In the genomic region with DNA sequence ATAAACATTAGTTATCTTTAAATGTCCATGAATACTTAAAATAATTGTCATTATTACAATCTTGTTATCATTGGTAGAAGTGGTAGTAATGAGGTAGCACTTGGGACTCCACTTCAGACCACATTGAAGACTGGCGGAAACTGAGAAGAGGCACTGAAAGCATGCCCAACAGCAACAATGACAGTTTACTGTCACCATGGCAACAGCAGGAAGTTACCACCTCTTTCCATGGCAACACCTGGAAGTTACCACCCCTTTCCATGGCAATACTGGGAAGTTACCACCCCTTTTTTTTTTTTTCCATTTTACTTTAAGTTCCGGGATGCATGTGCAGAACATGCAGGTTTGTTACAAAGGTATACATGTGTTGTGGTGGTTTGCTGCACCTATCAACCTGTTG, we compare ENCODE assay signal across 28 cellular contexts.
"Had no signal": no experiment of that assay in that cellular context is flagged by ENCODE, and none has a peak within 500 bp of the region (broad histone marks: within the 10 kb centered on the region; RNA-seq: fewer than 3 reads in every experiment).

No MANE protein-coding gene starts in this region.

- H3K27me3 ChIP-seq: hepatocyte, left lung, neural progenitor cell, neutrophil, ovary, right atrium auricular region, stomach, testis, tibial artery, upper lobe of right lung had no signal

- H3K9ac ChIP-seq: neural progenitor cell had no signal

- H3K9me3 ChIP-seq: neutrophil, ovary, right atrium auricular region, testis, tibial artery, upper lobe of right lung had no signal

- H3K4me3 ChIP-seq: hepatocyte, left lung, lower lobe of right lung, neural progenitor cell, ovary, right atrium auricular region, skin epidermis, stomach, testis, tibial artery, upper lobe of right lung had no signal

- H2AFZ ChIP-seq: hepatocyte, neural progenitor cell had no signal

- ATAC-seq: left cardiac atrium; left lung; lower lobe of right lung; natural killer cell; sciatic nerve; stimulated activated naive B cell treated with anti-CD40 and anti-IgM and Interleukin-4, amounts not matched to agents 10 μg/mL and 1 μg/mL and 100 μg/mL, for 72 hours; stimulated activated naive CD8-positive, alpha-beta T cell treated with anti-CD3 and anti-CD28 coated beads, Interleukin-15, Interleukin-2, amounts not matched to agents 100 U/mL and 50 U/mL, for 24 hours; upper lobe of right lung had no signal

- H3K79me2 ChIP-seq: hepatocyte had no signal

- DNase-seq: islet precursor cell; left cardiac atrium; left lung; lower lobe of right lung; mammary epithelial cell; mesenchymal stem cell; naive B cell; natural killer cell; nephron progenitor cell; occipital lobe; ovary; stimulated activated CD4-positive, alpha-beta T cell treated with anti-CD3 and anti-CD28 coated beads, Interleukin-12 subunit alpha, Interleukin-12 subunit beta, amount 100 ng/mL, for 4 hours; stimulated activated CD4-positive, alpha-beta T cell treated with anti-CD3 and anti-CD28 coated beads, Interleukin-15, amount 100 ng/mL, for 24 hours; stimulated activated CD4-positive, alpha-beta T cell treated with anti-CD3 and anti-CD28 coated beads, Interleukin-2, amount 100 ng/mL, for 24 hours; stimulated activated CD4-positive, alpha-beta T cell treated with anti-CD3 and anti-CD28 coated beads, Interleukin-4, amount 100 ng/mL, for 1 hour; stimulated activated naive B cell treated with anti-CD40 and anti-IgM and Interleukin-4, amounts not matched to agents 10 μg/mL and 1 μg/mL and 100 μg/mL, for 72 hours; stimulated activated naive CD8-positive, alpha-beta T cell treated with anti-CD3 and anti-CD28 coated beads, Interleukin-15, Interleukin-2, amounts not matched to agents 100 U/mL and 50 U/mL, for 24 hours; stomach; testis; tibial artery; trophoblast cell; upper lobe of right lung had no signal

- H3K36me3 ChIP-seq: left lung, lower lobe of right lung, neural progenitor cell, neutrophil, ovary, right atrium auricular region, stomach, tibial artery, upper lobe of right lung had no signal

- H3K4me2 ChIP-seq: hepatocyte, neural progenitor cell had no signal

- H3K27ac ChIP-seq: left lung, lower lobe of right lung, neural progenitor cell, neutrophil, ovary, right atrium auricular region, skin epidermis, stomach, testis, tibial artery, upper lobe of right lung had no signal

- H3K4me1 ChIP-seq: left lung, lower lobe of right lung, neural progenitor cell, right atrium auricular region, stomach, testis, tibial artery, upper lobe of right lung had no signal
